In the genomic region with DNA sequence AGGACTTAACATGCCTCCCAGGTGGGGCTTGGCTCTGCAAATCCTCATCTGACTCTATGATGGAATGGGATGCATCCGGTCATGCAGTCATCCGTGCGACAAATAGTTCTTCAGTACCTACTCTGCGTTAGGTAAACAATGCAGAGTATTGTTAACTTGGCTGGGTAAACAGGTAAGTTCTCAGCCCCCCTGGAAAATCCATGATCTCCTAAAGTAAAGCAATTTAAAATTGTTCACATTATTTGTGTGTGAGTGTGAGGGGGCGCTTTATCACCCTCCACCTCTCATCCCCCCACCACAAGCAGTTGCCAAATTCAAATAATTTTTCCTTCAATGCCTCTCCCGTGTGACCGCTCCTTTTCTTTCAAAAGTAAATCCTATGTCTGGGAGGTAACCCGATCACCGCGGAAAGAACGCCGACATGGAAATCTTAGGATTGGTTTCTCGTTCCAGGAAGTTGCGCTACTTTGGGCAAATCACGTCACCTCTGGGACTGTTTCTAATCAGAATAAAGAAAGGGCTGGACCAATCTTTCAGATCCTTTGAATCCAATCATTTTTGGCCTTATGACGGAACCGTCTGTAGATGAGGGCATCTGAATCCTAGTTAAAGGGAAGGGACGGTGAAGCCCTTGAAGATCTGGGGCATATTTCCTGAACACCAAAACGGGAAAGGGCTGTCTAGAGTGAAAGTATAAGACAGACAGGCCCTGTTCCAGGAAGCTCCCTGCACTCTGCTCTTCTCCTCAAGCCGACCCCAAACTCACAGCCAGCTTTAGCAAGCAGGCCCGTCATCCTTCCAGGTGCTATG, we compare ENCODE assay signal across 11 cellular contexts. TPM values are rescaled to one million over a fixed set of nuclear protein-coding genes. Genes with fewer than 3 reads are reported as not detected.
A peak's percentile ranks its signal among the peaks of the same experiment; 100 is the strongest.
DNase-seq lines count a peak whose midpoint lies in the region; ATAC-seq, FAIRE-seq and TF ChIP-seq lines count a peak whose summit lies in the region.
"Had no signal": no experiment of that assay in that cellular context is flagged by ENCODE, and none has a peak within 500 bp of the region (broad histone marks: within the 10 kb centered on the region; RNA-seq: fewer than 3 reads in every experiment).

No MANE protein-coding gene starts in this region.

- TF ChIP-seq POLR2A in breast epithelium (IDR thresholded peaks at IDR 0.05) = no peak
- TF ChIP-seq POLR2A in endothelial cell of umbilical vein (IDR thresholded peaks at IDR 0.05; ENCODE audit: low read depth, low read length) = no peak

- no peaks in the 10 kb centered on the region for H3K27me3 ChIP-seq in breast epithelium
- H3K27me3 ChIP-seq in mammary epithelial cell (ENCODE audit: insufficient read depth, low read length) = no peaks in the 10 kb centered on the region
- H3K27me3 ChIP-seq in endothelial cell of umbilical vein (ENCODE audit: control insufficient read depth in 2 of 2, insufficient read depth in 2 of 2, low read length in 2 of 2) = no peaks in the 10 kb centered on the region
- no peaks in the 10 kb centered on the region for H3K27me3 ChIP-seq in aorta (ENCODE audit: control insufficient read depth in 1 of 2, insufficient read depth in 2 of 2, low read length in 1 of 2)

- intact Hi-C loops in breast epithelium (cut with DNase I; ENCODE audit: low total_unique reads) = no loop called here
- intact Hi-C loops in mammary epithelial cell (cut with micrococcal nuclease) = no loop called here
- intact Hi-C loops in endothelial cell of umbilical vein (cut with micrococcal nuclease) = loop anchor here (2.0 kb wide), 1 partner anchor 43 kb away; a partner anchor contains a TSS
- intact Hi-C loops in aorta (cut with DNase I) = no loop called here

- H3K79me2 ChIP-seq in mammary epithelial cell (ENCODE audit: insufficient read depth, low read length) (no peaks in the 10 kb centered on the region), endothelial cell of umbilical vein (ENCODE audit: control insufficient read depth, insufficient read depth, low read length) (no peaks in the 10 kb centered on the region)

- BruUV-seq in mammary epithelial cell (replicated peaks; lab: Mats Ljungman, UMichigan) = no TSS peak
- BruUV-seq in endothelial cell of umbilical vein (replicated peaks; lab: Mats Ljungman, UMichigan) = TSS peak; percentile 57

- peak; percentile 73 for FAIRE-seq in endothelial cell of umbilical vein (lab: Jason Lieb, UNC)

- ATAC-seq in aorta (ENCODE audit: low FRiP score) = peak; percentile 79

- POLR2A ChIA-PET in endothelial cell of umbilical vein (lab: Charles Lee) = no interaction called here

- H3K4me3 ChIP-seq in breast epithelium = peak overlapping the region; percentile 33 to 62 (median 33)
- H3K4me3 ChIP-seq in mammary epithelial cell (replicated peaks in 1 of 3; ENCODE audit: insufficient read depth in 1 of 3, low read depth in 2 of 3, low read length in 3 of 3) = no peak overlapping the region
- no peak overlapping the region for H3K4me3 ChIP-seq in endothelial cell of umbilical vein (replicated peaks in 1 of 3; ENCODE audit: insufficient read depth in 1 of 3, low read depth in 1 of 3, low read length in 3 of 3)
- peak overlapping the region; percentile 5 to 79 for H3K4me3 ChIP-seq in aorta (ENCODE audit: low read length in 2 of 2)
- H3K4me3 ChIP-seq: HAP-1 had no signal

- H3K9me1 ChIP-seq in endothelial cell of umbilical vein (replicated peaks; ENCODE audit: control insufficient read depth, extremely low read depth, insufficient read depth, low read length) = no peaks in the 10 kb centered on the region

- H3K36me3 ChIP-seq in breast epithelium = no peaks in the 10 kb centered on the region
- no peaks in the 10 kb centered on the region for H3K36me3 ChIP-seq in mammary epithelial cell (ENCODE audit: insufficient read depth, low read length)
- no peaks in the 10 kb centered on the region for H3K36me3 ChIP-seq in endothelial cell of umbilical vein (ENCODE audit: control insufficient read depth in 2 of 2, extremely low read depth in 1 of 2, insufficient read depth in 2 of 2, low read length in 2 of 2)
- H3K36me3 ChIP-seq in aorta (ENCODE audit: control insufficient read depth in 1 of 2, insufficient read depth in 2 of 2, low read length in 1 of 2) = no peaks in the 10 kb centered on the region
- H3K36me3 ChIP-seq: HAP-1 had no signal

- H3K4me2 ChIP-seq in mammary epithelial cell (ENCODE audit: insufficient read depth, low read depth, low read length) (no peak overlapping the region), endothelial cell of umbilical vein (ENCODE audit: insufficient read depth, low read length) (peak overlapping the region; percentile 38)

- H3K9me3 ChIP-seq in breast epithelium (no peaks in the 10 kb centered on the region), mammary epithelial cell (replicated peaks; ENCODE audit: insufficient read depth, low read length) (no peaks in the 10 kb centered on the region), endothelial cell of umbilical vein (replicated peaks; ENCODE audit: control insufficient read depth, insufficient read depth, low read length) (no peaks in the 10 kb centered on the region), aorta (ENCODE audit: control insufficient read depth, low read length) (no peaks in the 10 kb centered on the region)
- H3K9me3 ChIP-seq: HAP-1 had no signal

- no peak for DNase-seq in breast epithelium (ENCODE audit: low spot score in 2 of 2)
- DNase-seq in mammary epithelial cell = no peak
- DNase-seq in endothelial cell of umbilical vein (ENCODE audit: low read depth, low spot score) = peak; percentile 60
- DNase-seq in mucosa of gallbladder (ENCODE audit: low spot score) = peak; percentile 29
- DNase-seq in aorta = peak in 1 of 2 donors; percentile 53
- no peak for DNase-seq in activated CD4-positive, CD25-positive, alpha-beta regulatory T cell treated with anti-CD3 and anti-CD28 coated beads, Interleukin-2, amount 50 U/mL, for 72 hours
- no peak for DNase-seq in hepatic stellate cell (ENCODE audit: low spot score)
- DNase-seq in NCI-H1694 treated with DMSO at 0.1 percent for 48 hours (lab: John Stamatoyannopoulos, UW) = no peak
- DNase-seq: AML-193; effector memory CD4-positive, alpha-beta T cell had no signal

- H3K4me1 ChIP-seq in breast epithelium (no peaks in the 10 kb centered on the region), mammary epithelial cell (ENCODE audit: insufficient read depth, low read length) (no peaks in the 10 kb centered on the region), endothelial cell of umbilical vein (ENCODE audit: control insufficient read depth, extremely low read depth, insufficient read depth, low read length) (peaks cover 17% of the 10 kb centered on the region), aorta (ENCODE audit: control insufficient read depth in 1 of 2, insufficient read depth in 2 of 2, low read length in 2 of 2) (peaks cover 0 to 2% of the 10 kb centered on the region in 2 donors)

- dilution Hi-C loops in mammary epithelial cell (cut with HindIII; ENCODE audit: low sequenced_read_pairs) = no loop called here
- dilution Hi-C loops in endothelial cell of umbilical vein (cut with MboI; ENCODE audit: extremely low pct_ligation_motif_present, low sequenced_read_pairs) = no loop called here

- H2AFZ ChIP-seq in mammary epithelial cell (ENCODE audit: low read depth, low read length) (no peak overlapping the region), endothelial cell of umbilical vein (ENCODE audit: low read depth, low read length) (peak overlapping the region; percentile 96)

- peak overlapping the region; percentile 45 to 61 for H3K27ac ChIP-seq in breast epithelium
- no peak overlapping the region for H3K27ac ChIP-seq in mammary epithelial cell (ENCODE audit: insufficient read depth, low read depth, low read length)
- no peak overlapping the region for H3K27ac ChIP-seq in endothelial cell of umbilical vein (ENCODE audit: insufficient read depth, low read depth, low read length)
- peak overlapping the region in 1 of 2 donors; percentile 40 for H3K27ac ChIP-seq in aorta (ENCODE audit: low read depth in 1 of 2, low read length in 2 of 2)

- H3K9ac ChIP-seq in mammary epithelial cell (ENCODE audit: insufficient read depth, low read length) = no peak overlapping the region
- peak overlapping the region; percentile 25 for H3K9ac ChIP-seq in endothelial cell of umbilical vein (replicated peaks; ENCODE audit: extremely low read depth, insufficient read depth, low read length)

- 84% methylated on average over 21 of the region's 21 CpGs for WGBS in mammary epithelial cell (ENCODE audit: low coverage, missing lambda C conversion rate)
- WGBS in aorta, 2 donors = 24 to 26% methylated on average over 21 of the region's 21 CpGs

- no peaks in the 10 kb centered on the region for H4K20me1 ChIP-seq in mammary epithelial cell (ENCODE audit: insufficient read depth, low read length)
- H4K20me1 ChIP-seq in endothelial cell of umbilical vein (replicated peaks; ENCODE audit: control insufficient read depth, extremely low read depth, insufficient read depth, low read length) = no peaks in the 10 kb centered on the region

- CTCF ChIA-PET in mammary epithelial cell (lab: Charles Lee; ENCODE audit: low non-redundant PET) (no interaction called here), endothelial cell of umbilical vein (lab: Charles Lee) (interaction anchor here (0.6 to 1.3 kb wide), 2 partner anchors 11 to 33 kb away, joined by 3 to 4 read pairs; no protein-coding TSS in a partner anchor)

- in situ Hi-C loops in mammary epithelial cell (cut with MboI; ENCODE audit: low sequenced_read_pairs in 2 of 2) = no loop called here

- TF ChIP-seq CTCF in breast epithelium (IDR thresholded peaks at IDR 0.05) (no peak), mammary epithelial cell (conservative IDR thresholded peaks at IDR 0.05 in 1 of 2, IDR thresholded peaks at IDR 0.05 in 1 of 2; ENCODE audit: extremely low read depth in 1 of 2, insufficient read depth in 1 of 2, low read depth in 1 of 2, low read length in 2 of 2) (no peak), endothelial cell of umbilical vein (IDR thresholded peaks at IDR 0.05; ENCODE audit: extremely low read depth in 1 of 2, insufficient read depth in 1 of 2, low read depth in 1 of 2, low read length in 2 of 2) (no peak)

TF ChIP-seq in endothelial cell of umbilical vein, 7 proteins besides CTCF, POLR2A, EP300 and RAD21 (continues in another document):
- no peak for TF ChIP-seq EZH2 (IDR thresholded peaks at IDR 0.05; ENCODE audit: borderline replicate concordance, low read depth, low read length, severe bottlenecking)

RNA-seq across cellular contexts. Expression of a gene that starts 44.0 kb away (rescaled TPM):
- total RNA-seq in breast epithelium (10 to 100 TPM; 11.8 to 76.5 (median 54.7) TPM), mammary epithelial cell (10 to 100 TPM; 63.5 to 78.2 TPM), endothelial cell of umbilical vein (73.5 and 83.4 TPM in 2 replicates), mucosa of gallbladder (73.3 TPM), aorta (10 to 100 TPM; 17.6 to 23.6 TPM)
- polyA plus RNA-seq in mammary epithelial cell (29.7 TPM), endothelial cell of umbilical vein (13.7 and 19.3 TPM in 2 replicates), aorta (10 to 100 TPM in 1 of 2 donors, 1 to 10 TPM in 1; 3.7 to 11.1 TPM)
- polyA minus RNA-seq in mammary epithelial cell (40.3 TPM), endothelial cell of umbilical vein (24.3 and 24.7 TPM in 2 replicates)
- polyA plus RNA-seq in endothelial cell of umbilical vein (2011; cell fraction: cytosol; rRNA removed) = 30.1 and 30.3 TPM in 2 replicates
- polyA plus RNA-seq in endothelial cell of umbilical vein (2011; cell fraction: nucleus; rRNA removed) = 23.8 and 38.6 TPM in 2 replicates
- polyA plus RNA-seq in endothelial cell of umbilical vein (2012) = 51.6 and 59.2 TPM in 2 replicates
- polyA minus RNA-seq in endothelial cell of umbilical vein (2011; cell fraction: cytosol; rRNA and poly(A)+ RNA removed) = 45.3 TPM
- polyA minus RNA-seq in endothelial cell of umbilical vein (2011; cell fraction: nucleus; rRNA and poly(A)+ RNA removed) = 31.5 and 42.6 TPM in 2 replicates

Comparison
In these comparisons a context has a peak if more than half of its experiments do, and no peak if none do; other contexts are left out.
1. H3K27ac ChIP-seq: peak in breast epithelium (2 of 2); none in mammary epithelial cell (single experiment) and endothelial cell of umbilical vein (single experiment).
2. H3K4me3 ChIP-seq: peak in breast epithelium (3 of 3) and aorta (2 of 2); none in mammary epithelial cell (0 of 3) and endothelial cell of umbilical vein (0 of 3).
3. DNase-seq: peak in endothelial cell of umbilical vein (single experiment) and mucosa of gallbladder (single experiment); none in breast epithelium (0 of 2), mammary epithelial cell (single experiment), activated CD4-positive, CD25-positive, alpha-beta regulatory T cell treated with anti-CD3 and anti-CD28 coated beads, Interleukin-2, amount 50 U/mL, for 72 hours (single experiment), hepatic stellate cell (single experiment) and NCI-H1694 treated with DMSO at 0.1 percent for 48 hours (single experiment).